ENCODE assay signal across 5 cellular contexts in the genomic region with DNA sequence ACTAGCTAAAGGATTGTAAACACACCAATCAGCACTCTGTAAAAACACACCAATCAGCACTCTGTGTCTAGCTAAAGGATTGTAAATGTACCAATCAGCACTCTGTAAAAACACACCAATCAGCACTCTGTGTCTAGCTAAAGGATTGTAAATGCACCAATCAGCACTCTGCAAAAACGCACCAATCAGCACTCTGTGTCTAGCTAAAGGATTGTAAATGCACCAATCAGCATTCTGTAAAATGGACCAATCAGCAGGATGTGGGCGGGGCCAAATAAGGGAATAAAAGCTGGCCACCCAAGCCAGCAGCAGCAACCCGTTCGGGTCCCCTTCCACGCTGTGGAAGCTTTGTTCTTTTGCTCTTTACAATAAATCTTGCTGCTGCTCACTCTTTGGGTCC.
TF ChIP-seq lines count a peak whose summit lies in the region.
"Not testable (repeated sequence)": the region's sequence is repeated elsewhere in the genome, so short reads cannot be mapped to it uniquely, and the experiment has no call there.

No MANE protein-coding gene starts in this region.

TF ChIP-seq in A549, 52 proteins besides CTCF, POLR2A, EP300 and RAD21:
- peak; percentile 97 for TF ChIP-seq MAFK (IDR thresholded peaks at IDR 0.05; ENCODE audit: partially characterized antibody)

TF ChIP-seq in HEK293, 187 proteins besides CTCF, POLR2A, EP300 and RAD21:
- peak; percentile 8; the same call in 1 of the 2 replicates for TF ChIP-seq SP2 (tag by site-specific recombination; IDR thresholded peaks at IDR 0.05)

TF ChIP-seq in WTC11, 78 proteins besides CTCF, POLR2A, EP300 and RAD21:
- peak; percentile 47 for TF ChIP-seq NFYB (CRISPR knock-in tag; conservative IDR thresholded peaks at IDR 0.05; ENCODE audit: low read depth)
TF ChIP-seq in WTC11: peak in this region for 1; not testable (repeated sequence) for 77.

TF ChIP-seq in K562, 482 proteins besides CTCF, POLR2A, EP300 and RAD21 (continues in another document):
- peak; percentile 92 for TF ChIP-seq ASH1L (IDR thresholded peaks at IDR 0.05; ENCODE audit: borderline replicate concordance, low read depth, partially characterized antibody)
- peak; percentile 94 for TF ChIP-seq ZNF316 (IDR thresholded peaks at IDR 0.05)
- peak; percentile 15; the same call in 1 of the 2 replicates for TF ChIP-seq EP400 (IDR thresholded peaks at IDR 0.05)
- TF ChIP-seq MBD2 (IDR thresholded peaks at IDR 0.05; ENCODE audit: borderline replicate concordance, low read depth): peak; percentile 79; the same call in 1 of the 2 replicates
- 0 out of 4 replicates have a peak, but pooled peaks of 1 of the 2 experiments have one; percentile 9 for TF ChIP-seq KDM1A (IDR thresholded peaks at IDR 0.05)
- TF ChIP-seq, protein P1, sequence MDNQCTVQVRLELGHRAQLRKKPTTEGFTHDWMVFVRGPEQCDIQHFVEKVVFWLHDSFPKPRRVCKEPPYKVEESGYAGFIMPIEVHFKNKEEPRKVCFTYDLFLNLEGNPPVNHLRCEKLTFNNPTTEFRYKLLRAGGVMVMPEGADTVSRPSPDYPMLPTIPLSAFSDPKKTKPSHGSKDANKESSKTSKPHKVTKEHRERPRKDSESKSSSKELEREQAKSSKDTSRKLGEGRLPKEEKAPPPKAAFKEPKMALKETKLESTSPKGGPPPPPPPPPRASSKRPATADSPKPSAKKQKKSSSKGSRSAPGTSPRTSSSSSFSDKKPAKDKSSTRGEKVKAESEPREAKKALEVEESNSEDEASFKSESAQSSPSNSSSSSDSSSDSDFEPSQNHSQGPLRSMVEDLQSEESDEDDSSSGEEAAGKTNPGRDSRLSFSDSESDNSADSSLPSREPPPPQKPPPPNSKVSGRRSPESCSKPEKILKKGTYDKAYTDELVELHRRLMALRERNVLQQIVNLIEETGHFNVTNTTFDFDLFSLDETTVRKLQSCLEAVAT (IDR thresholded peaks at IDR 0.05): peak in 1 of 2 experiments; percentile 34; a peak in 1 of 4 replicates
- TF ChIP-seq FOXM1 (IDR thresholded peaks at IDR 0.05; ENCODE audit: low read depth): peak; percentile 42; the same call in 1 of the 2 replicates
- TF ChIP-seq FOXM1 (CRISPR knock-in tag; IDR thresholded peaks at IDR 0.05; ENCODE audit: low read depth): not testable (repeated sequence)
- peak; percentile 72 for TF ChIP-seq MAFG (tag; conservative IDR thresholded peaks at IDR 0.05)
- peak; percentile 73 for TF ChIP-seq RBM25 (IDR thresholded peaks at IDR 0.05; ENCODE audit: low read depth, low read length, severe bottlenecking)
- TF ChIP-seq FOS (IDR thresholded peaks at IDR 0.05; ENCODE audit: extremely low read depth, insufficient read length): peak; percentile 5
- peak; percentile 95 for TF ChIP-seq CC2D1A (IDR thresholded peaks at IDR 0.05)
- TF ChIP-seq C11orf30 (IDR thresholded peaks at IDR 0.05; ENCODE audit: low read depth): peak; percentile 77
- TF ChIP-seq, protein P2, sequence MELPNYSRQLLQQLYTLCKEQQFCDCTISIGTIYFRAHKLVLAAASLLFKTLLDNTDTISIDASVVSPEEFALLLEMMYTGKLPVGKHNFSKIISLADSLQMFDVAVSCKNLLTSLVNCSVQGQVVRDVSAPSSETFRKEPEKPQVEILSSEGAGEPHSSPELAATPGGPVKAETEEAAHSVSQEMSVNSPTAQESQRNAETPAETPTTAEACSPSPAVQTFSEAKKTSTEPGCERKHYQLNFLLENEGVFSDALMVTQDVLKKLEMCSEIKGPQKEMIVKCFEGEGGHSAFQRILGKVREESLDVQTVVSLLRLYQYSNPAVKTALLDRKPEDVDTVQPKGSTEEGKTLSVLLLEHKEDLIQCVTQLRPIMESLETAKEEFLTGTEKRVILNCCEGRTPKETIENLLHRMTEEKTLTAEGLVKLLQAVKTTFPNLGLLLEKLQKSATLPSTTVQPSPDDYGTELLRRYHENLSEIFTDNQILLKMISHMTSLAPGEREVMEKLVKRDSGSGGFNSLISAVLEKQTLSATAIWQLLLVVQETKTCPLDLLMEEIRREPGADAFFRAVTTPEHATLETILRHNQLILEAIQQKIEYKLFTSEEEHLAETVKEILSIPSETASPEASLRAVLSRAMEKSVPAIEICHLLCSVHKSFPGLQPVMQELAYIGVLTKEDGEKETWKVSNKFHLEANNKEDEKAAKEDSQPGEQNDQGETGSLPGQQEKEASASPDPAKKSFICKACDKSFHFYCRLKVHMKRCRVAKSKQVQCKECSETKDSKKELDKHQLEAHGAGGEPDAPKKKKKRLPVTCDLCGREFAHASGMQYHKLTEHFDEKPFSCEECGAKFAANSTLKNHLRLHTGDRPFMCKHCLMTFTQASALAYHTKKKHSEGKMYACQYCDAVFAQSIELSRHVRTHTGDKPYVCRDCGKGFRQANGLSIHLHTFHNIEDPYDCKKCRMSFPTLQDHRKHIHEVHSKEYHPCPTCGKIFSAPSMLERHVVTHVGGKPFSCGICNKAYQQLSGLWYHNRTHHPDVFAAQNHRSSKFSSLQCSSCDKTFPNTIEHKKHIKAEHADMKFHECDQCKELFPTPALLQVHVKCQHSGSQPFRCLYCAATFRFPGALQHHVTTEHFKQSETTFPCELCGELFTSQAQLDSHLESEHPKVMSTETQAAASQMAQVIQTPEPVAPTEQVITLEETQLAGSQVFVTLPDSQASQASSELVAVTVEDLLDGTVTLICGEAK (IDR thresholded peaks at IDR 0.05): 0 out of 2 replicates have a peak, but pooled peaks have one; percentile 26
- TF ChIP-seq, protein P2 (CRISPR knock-in tag; IDR thresholded peaks at IDR 0.05): not testable (repeated sequence)
- peak; percentile 76 for TF ChIP-seq NFYB (IDR thresholded peaks at IDR 0.05; ENCODE audit: extremely low read depth, insufficient read length)
- TF ChIP-seq SP1 (CRISPR knock-in tag; IDR thresholded peaks at IDR 0.05): peak; percentile 80; the same call in 1 of the 2 replicates

TF ChIP-seq in HepG2, 621 proteins besides CTCF, POLR2A, EP300 and RAD21:
- TF ChIP-seq NFYC (CRISPR knock-in tag; IDR thresholded peaks at IDR 0.05) (peak; percentile 53), NFYB (CRISPR knock-in tag; IDR thresholded peaks at IDR 0.05) (peak; percentile 58)
